8 cellular contexts compared by ENCODE assay signal in genomic region chr17:74417178-74418045, GRCh38. TPM values are rescaled to one million over a fixed set of nuclear protein-coding genes. Genes with fewer than 3 reads are reported as not detected.
DNase-seq lines count a peak whose midpoint lies in the region; ATAC-seq and TF ChIP-seq lines count a peak whose summit lies in the region.

No MANE protein-coding gene starts in this region.

- H3K9ac ChIP-seq in colonic mucosa (ENCODE audit: low read depth in 2 of 2, low read length in 2 of 2) = peak overlapping the region in 1 of 2 donors; percentile 66

- H3K4me3 ChIP-seq in colonic mucosa (no peak overlapping the region), coronary artery (no peak overlapping the region)

- intact Hi-C loops in colonic mucosa (cut with DNase I) = no loop called here

- peak; percentile 71 for ATAC-seq in HG03460 (IDR thresholded peaks at IDR 0.05; ENCODE audit: unreplicated experiment)
- ATAC-seq in HG03520 (IDR thresholded peaks at IDR 0.05; ENCODE audit: unreplicated experiment) = no peak
- no peak for ATAC-seq in GM21737 (IDR thresholded peaks at IDR 0.05; ENCODE audit: unreplicated experiment)

- H3K27ac ChIP-seq in colonic mucosa = peak overlapping the region; percentile 75
- no peak overlapping the region for H3K27ac ChIP-seq in coronary artery

- H3K27me3 ChIP-seq in colonic mucosa = no peaks in the 10 kb centered on the region

- no peak for TF ChIP-seq CTCF in colonic mucosa (IDR thresholded peaks at IDR 0.05)
- no peak for TF ChIP-seq CTCF in coronary artery (IDR thresholded peaks at IDR 0.05)

- no peaks in the 10 kb centered on the region for H3K9me3 ChIP-seq in colonic mucosa

- no peaks in the 10 kb centered on the region for H3K36me3 ChIP-seq in colonic mucosa

- peaks cover 4% of the 10 kb centered on the region for H3K4me1 ChIP-seq in colonic mucosa

- DNase-seq in stimulated activated CD8-positive, alpha-beta memory T cell treated with anti-CD3 and anti-CD28 coated beads, Interleukin-15, amount 100 ng/mL, for 48 hours (ENCODE audit: low read depth in 2 of 2) = peak; percentile 8 to 21
- DNase-seq in stimulated activated CD8-positive, alpha-beta memory T cell treated with anti-CD3 and anti-CD28 coated beads, Interleukin-4, amount 100 ng/mL, for 48 hours = no peak
- DNase-seq in colonic mucosa (peak; percentile 71), iPS-NIHi11 (ENCODE audit: low spot score) (no peak), coronary artery (ENCODE audit: low spot score) (no peak)

RNA-seq across cellular contexts. Expression of gene GPRC5C, which starts 14.5 kb away (rescaled TPM):
- total RNA-seq in colonic mucosa = 100 to 1,000 TPM; 139 to 193 TPM

RNA-seq across cellular contexts. Expression of gene CD300A, which starts 49.0 kb away (rescaled TPM):
- 1 to 10 TPM; 3.1 to 5.6 TPM for total RNA-seq in colonic mucosa

RNA-seq across cellular contexts. Expression of gene GPR142, which starts 50.1 kb away (rescaled TPM):
- under 1 TPM; 0.35 to 0.74 TPM for total RNA-seq in colonic mucosa

RNA-seq across cellular contexts. Expression of gene BTBD17, which starts 55.7 kb away (rescaled TPM):
- under 1 TPM in 1 of 2 donors, not detected in 1; 0.22 TPM for total RNA-seq in colonic mucosa

Comparison
In these comparisons a context has a peak if more than half of its experiments do, and no peak if none do; other contexts are left out.
1. DNase-seq: peak in stimulated activated CD8-positive, alpha-beta memory T cell treated with anti-CD3 and anti-CD28 coated beads, Interleukin-15, amount 100 ng/mL, for 48 hours (2 of 2) and colonic mucosa (single experiment); none in stimulated activated CD8-positive, alpha-beta memory T cell treated with anti-CD3 and anti-CD28 coated beads, Interleukin-4, amount 100 ng/mL, for 48 hours (single experiment), iPS-NIHi11 (single experiment) and coronary artery (single experiment).